In genomic region chr4:17072483-17072882, GRCh38 we compare ENCODE assay signal across 1 cellular context.
TF ChIP-seq lines count a peak whose summit lies in the region.

No MANE protein-coding gene starts in this region.

TF ChIP-seq in IMR-90, 13 proteins besides CTCF, POLR2A, EP300 and RAD21 (continued from another document):
- TF ChIP-seq, protein P1, sequence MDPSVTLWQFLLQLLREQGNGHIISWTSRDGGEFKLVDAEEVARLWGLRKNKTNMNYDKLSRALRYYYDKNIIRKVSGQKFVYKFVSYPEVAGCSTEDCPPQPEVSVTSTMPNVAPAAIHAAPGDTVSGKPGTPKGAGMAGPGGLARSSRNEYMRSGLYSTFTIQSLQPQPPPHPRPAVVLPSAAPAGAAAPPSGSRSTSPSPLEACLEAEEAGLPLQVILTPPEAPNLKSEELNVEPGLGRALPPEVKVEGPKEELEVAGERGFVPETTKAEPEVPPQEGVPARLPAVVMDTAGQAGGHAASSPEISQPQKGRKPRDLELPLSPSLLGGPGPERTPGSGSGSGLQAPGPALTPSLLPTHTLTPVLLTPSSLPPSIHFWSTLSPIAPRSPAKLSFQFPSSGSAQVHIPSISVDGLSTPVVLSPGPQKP (IDR thresholded peaks at IDR 0.05; ENCODE audit: borderline replicate concordance, low read depth, low read length): no peak
- no peak for TF ChIP-seq MAFK (IDR thresholded peaks at IDR 0.05; ENCODE audit: low read depth, low read length)
- no peak for TF ChIP-seq CHD1 (IDR thresholded peaks at IDR 0.05; ENCODE audit: low read depth, low read length)
